Comparison of ENCODE assay signal across 12 cellular contexts in the genomic region with DNA sequence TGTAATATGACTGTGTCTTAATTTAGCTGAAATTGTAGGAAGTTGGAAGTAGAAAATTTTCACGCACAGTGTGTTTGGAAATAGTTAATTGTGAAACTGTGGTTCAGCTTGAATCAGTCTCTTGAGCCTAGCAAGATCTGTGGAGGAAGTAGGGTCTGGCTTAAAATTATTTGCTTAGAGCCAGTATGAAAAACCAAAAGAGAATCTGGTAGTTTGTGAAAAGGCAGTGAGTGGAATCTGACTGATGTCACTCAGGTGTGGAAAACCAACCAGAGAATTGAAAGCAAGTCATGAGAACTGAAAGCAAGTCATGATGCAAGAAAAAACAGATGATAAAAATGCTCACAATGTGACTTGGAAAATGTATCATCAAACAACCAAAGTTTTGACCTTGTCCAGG. TPM values are rescaled to one million over a fixed set of nuclear protein-coding genes. Genes with fewer than 3 reads are reported as not detected.
A peak's percentile ranks its signal among the peaks of the same experiment; 100 is the strongest.
DNase-seq lines count a peak whose midpoint lies in the region; ATAC-seq and TF ChIP-seq lines count a peak whose summit lies in the region.
"Had no signal": no experiment of that assay in that cellular context is flagged by ENCODE, and none has a peak within 500 bp of the region (broad histone marks: within the 10 kb centered on the region; RNA-seq: fewer than 3 reads in every experiment).

No MANE protein-coding gene starts in this region.

- no peaks in the 10 kb centered on the region for H3K9me3 ChIP-seq in Peyer's patch

- ATAC-seq in HG02623 (IDR thresholded peaks at IDR 0.05; ENCODE audit: unreplicated experiment) (peak; percentile 71), HG03565 (IDR thresholded peaks at IDR 0.05; ENCODE audit: unreplicated experiment) (peak; percentile 77)
- ATAC-seq in stimulated activated naive CD8-positive, alpha-beta T cell treated with anti-CD3 and anti-CD28 coated beads, Interleukin-15, Interleukin-2, amounts not matched to agents 100 U/mL and 50 U/mL, for 24 hours = peak; percentile 28
- ATAC-seq: A549, Panc1 had no signal

- no peaks in the 10 kb centered on the region for H3K27me3 ChIP-seq in Peyer's patch

- H3K4me3 ChIP-seq in Peyer's patch = no peak overlapping the region
- H3K4me3 ChIP-seq: A549 had no signal

- H3K36me3 Mint-ChIP-seq in activated T-cell treated with anti-CD3 and anti-CD28 coated beads, Interleukin-2, amount 50 U/mL, for 24 hours (ENCODE audit: low read depth) = no peaks in the 10 kb centered on the region

- H3K4me3 Mint-ChIP-seq in activated T-cell treated with anti-CD3 and anti-CD28 coated beads, Interleukin-2, amount 50 U/mL, for 24 hours = no peak overlapping the region
- H3K4me3 Mint-ChIP-seq: nephron had no signal

- H3K9me3 Mint-ChIP-seq in activated T-cell treated with anti-CD3 and anti-CD28 coated beads, Interleukin-2, amount 50 U/mL, for 24 hours = peaks cover 8% of the 10 kb centered on the region

- TF ChIP-seq POLR2A in Peyer's patch (IDR thresholded peaks at IDR 0.05) = no peak

- H3K27ac ChIP-seq in Peyer's patch = no peak overlapping the region
- H3K27ac ChIP-seq: A549 had no signal

- H3K27me3 Mint-ChIP-seq in activated T-cell treated with anti-CD3 and anti-CD28 coated beads, Interleukin-2, amount 50 U/mL, for 24 hours = no peaks in the 10 kb centered on the region

- peak overlapping the region; percentile 11 for H3K27ac Mint-ChIP-seq in activated T-cell treated with anti-CD3 and anti-CD28 coated beads, Interleukin-2, amount 50 U/mL, for 24 hours
- H3K27ac Mint-ChIP-seq: nephron had no signal

- no peak for DNase-seq in activated T-cell treated with anti-CD3 and anti-CD28 coated beads, Interleukin-2, amount 50 U/mL, for 24 hours
- no peak for DNase-seq in activated T-cell treated with anti-CD3 and anti-CD28 coated beads, Interleukin-2, amount 50 U/mL, for 1 hour
- DNase-seq in stimulated activated naive CD8-positive, alpha-beta T cell treated with anti-CD3 and anti-CD28 coated beads, Interleukin-15, Interleukin-2, amounts not matched to agents 100 U/mL and 50 U/mL, for 24 hours = no peak
- no peak for DNase-seq in Peyer's patch
- DNase-seq in stimulated activated CD4-positive, alpha-beta T cell treated with anti-CD3 and anti-CD28 coated beads, Interleukin-2, amount 100 ng/mL, for 24 hours = no peak
- no peak for DNase-seq in stimulated activated CD4-positive, alpha-beta T cell treated with anti-CD3 and anti-CD28 coated beads, Interleukin-12 subunit alpha, Interleukin-12 subunit beta, amount 100 ng/mL, for 4 hours
- DNase-seq: central memory CD4-positive, alpha-beta T cell had no signal

- H3K36me3 ChIP-seq in Peyer's patch = no peaks in the 10 kb centered on the region

- H3K4me1 ChIP-seq in Peyer's patch = no peaks in the 10 kb centered on the region
- H3K4me1 ChIP-seq: A549 had no signal

- no peak for TF ChIP-seq CTCF in Peyer's patch (IDR thresholded peaks at IDR 0.05)

- peaks cover 8% of the 10 kb centered on the region for H3K4me1 Mint-ChIP-seq in activated T-cell treated with anti-CD3 and anti-CD28 coated beads, Interleukin-2, amount 50 U/mL, for 24 hours (ENCODE audit: low read depth)
- H3K4me1 Mint-ChIP-seq: nephron had no signal

RNA-seq across cellular contexts. Expression of gene LIPJ, which starts 11.5 kb away (rescaled TPM):
- total RNA-seq in Peyer's patch = not detected

RNA-seq across cellular contexts. Expression of gene RNLS, which starts 14.9 kb away (rescaled TPM):
- 10 to 100 TPM in 3 of 4 donors, 1 to 10 TPM in 1; 4.1 to 29.6 (median 22.6) TPM for total RNA-seq in Peyer's patch
